In genomic region chr3:182410051-182410450, GRCh38 we compare ENCODE assay signal across 22 cellular contexts.
DNase-seq lines count a peak whose midpoint lies in the region; ATAC-seq, FAIRE-seq and TF ChIP-seq lines count a peak whose summit lies in the region.
"Had no signal": no experiment of that assay in that cellular context is flagged by ENCODE, and none has a peak within 500 bp of the region (broad histone marks: within the 10 kb centered on the region; RNA-seq: fewer than 3 reads in every experiment).

No MANE protein-coding gene starts in this region.

- H3K79me2 ChIP-seq in PC-3 (ENCODE audit: low read length), result no peaks in the 10 kb centered on the region

- no peak for TF ChIP-seq RAD21 in A549 (conservative IDR thresholded peaks at IDR 0.05 in 1 of 2, IDR thresholded peaks at IDR 0.05 in 1 of 2)

- intact Hi-C loops in PC-3 (cut with micrococcal nuclease), result no loop called here

- no peak overlapping the region for H3K27ac ChIP-seq in A549
- no peak overlapping the region for H3K27ac ChIP-seq in PC-3 (ENCODE audit: low read length)

- ATAC-seq in A549 (no peak), GM18868 (IDR thresholded peaks at IDR 0.05; ENCODE audit: unreplicated experiment) (peak; percentile 68), PC-3 (no peak), HG02610 (IDR thresholded peaks at IDR 0.05; ENCODE audit: unreplicated experiment) (no peak)
- ATAC-seq: GM23338 had no signal

- no peak for TF ChIP-seq POLR2A in A549 (IDR thresholded peaks at IDR 0.05; ENCODE audit: low read length)

- H3K4me3 Mint-ChIP-seq in type B pancreatic cell, result peak overlapping the region; percentile 83
- H3K4me3 Mint-ChIP-seq: CD4-positive, CD25-positive, alpha-beta regulatory T cell; CD8-positive, alpha-beta memory T cell; GM23338 had no signal

- no peaks in the 10 kb centered on the region for H3K9me2 ChIP-seq in PC-3 (replicated peaks; ENCODE audit: low read length)

- peaks cover 4% of the 10 kb centered on the region for H3K4me1 Mint-ChIP-seq in type B pancreatic cell (ENCODE audit: unreplicated experiment)
- H3K4me1 Mint-ChIP-seq: CD4-positive, CD25-positive, alpha-beta regulatory T cell; CD8-positive, alpha-beta memory T cell had no signal

- no peak for DNase-seq in A549 (ENCODE audit: low read depth in 1 of 2, low spot score in 1 of 2)
- DNase-seq in PC-3, result peak; percentile 25
- no peak for DNase-seq in type B pancreatic cell (ENCODE audit: extremely low spot score, unreplicated experiment)
- no peak for DNase-seq in NCI-H2171 treated with DMSO at 0.1 percent for 48 hours (lab: John Stamatoyannopoulos, UW)
- DNase-seq: ACHN; BE2C; C1 segment of cervical spinal cord; CD4-positive, CD25-positive, alpha-beta regulatory T cell; CD8-positive, alpha-beta memory T cell; COR-L47; DMS 273 treated with DMSO at 0.1 percent for 48 hours; DMS53; DND-41; HCEC 1CT; KBM-7 had no signal

- CTCF ChIA-PET in A549 (lab: Yijun Ruan, JAX), result interaction anchor here (0.7 kb wide), 1 partner anchor 156 kb away, joined by 3 read pairs; no protein-coding TSS in a partner anchor
- CTCF ChIA-PET in PC-3 (lab: Charles Lee), result no interaction called here

- H3K9me3 Mint-ChIP-seq in type B pancreatic cell, result peaks cover 6% of the 10 kb centered on the region
- H3K9me3 Mint-ChIP-seq: GM23338 had no signal

- no peaks in the 10 kb centered on the region for H3K36me3 ChIP-seq in PC-3 (ENCODE audit: low read depth, low read length)
- H3K36me3 ChIP-seq: BE2C had no signal

- WGBS in A549 (ENCODE audit: missing lambda C conversion rate), result 36% methylated on average over 5 of the region's 5 CpGs

- no peaks in the 10 kb centered on the region for H3K27me3 ChIP-seq in PC-3 (ENCODE audit: low read length)
- H3K27me3 ChIP-seq: BE2C had no signal

- H3K4me3 ChIP-seq in A549, result no peak overlapping the region
- no peak overlapping the region for H3K4me3 ChIP-seq in PC-3 (ENCODE audit: low read length)
- H3K4me3 ChIP-seq: GM23338 had no signal

- no peak overlapping the region for H2AFZ ChIP-seq in PC-3 (ENCODE audit: low read length)
- H2AFZ ChIP-seq: GM23338 had no signal

- no TSS peak for BruUV-seq in PC-3 (replicated peaks; lab: Mats Ljungman, UMichigan)

- H3K4me2 ChIP-seq in A549 (no peak overlapping the region), PC-3 (ENCODE audit: low read length) (no peak overlapping the region)
- H3K4me2 ChIP-seq: GM23338 had no signal

- H3K4me1 ChIP-seq in A549 (no peaks in the 10 kb centered on the region), PC-3 (ENCODE audit: insufficient read depth, low read length) (peaks cover 19% of the 10 kb centered on the region)
- H3K4me1 ChIP-seq: BE2C had no signal

- POLR2A ChIA-PET in A549 (lab: Yijun Ruan, JAX), result no interaction called here
- POLR2A ChIA-PET in PC-3 (lab: Charles Lee; ENCODE audit: unreplicated experiment), result no interaction called here

- no peak for TF ChIP-seq EP300 in A549 (IDR thresholded peaks at IDR 0.05)

- no peak overlapping the region for H3K9ac ChIP-seq in PC-3 (ENCODE audit: low read length)

- no peaks in the 10 kb centered on the region for H3K27me3 Mint-ChIP-seq in type B pancreatic cell
- H3K27me3 Mint-ChIP-seq: CD4-positive, CD25-positive, alpha-beta regulatory T cell; CD8-positive, alpha-beta memory T cell had no signal

- no peak for TF ChIP-seq CTCF in A549 (IDR thresholded peaks at IDR 0.05)
- no peak for TF ChIP-seq CTCF in PC-3 (conservative IDR thresholded peaks at IDR 0.05; ENCODE audit: low read depth, low read length)
- no peak for TF ChIP-seq CTCF in type B pancreatic cell (conservative IDR thresholded peaks at IDR 0.05)

- no peaks in the 10 kb centered on the region for H3F3A ChIP-seq in PC-3 (ENCODE audit: low read length, unreplicated experiment)

- H3K27ac Mint-ChIP-seq in type B pancreatic cell, result peak overlapping the region; percentile 86
- H3K27ac Mint-ChIP-seq: CD4-positive, CD25-positive, alpha-beta regulatory T cell; CD8-positive, alpha-beta memory T cell; GM23338 had no signal

- no peaks in the 10 kb centered on the region for H4K20me1 ChIP-seq in PC-3 (ENCODE audit: low read length)

- FAIRE-seq in A549 (lab: Jason Lieb, UNC), result no peak
- FAIRE-seq: G401.6, GM12892, GM18507, H54 had no signal

- H3K9me3 ChIP-seq in A549 (no peaks in the 10 kb centered on the region), PC-3 (ENCODE audit: low read length) (no peaks in the 10 kb centered on the region)
- H3K9me3 ChIP-seq: BE2C had no signal

- H3K36me3 Mint-ChIP-seq in type B pancreatic cell, result no peaks in the 10 kb centered on the region
- H3K36me3 Mint-ChIP-seq: CD4-positive, CD25-positive, alpha-beta regulatory T cell; CD8-positive, alpha-beta memory T cell had no signal

TF ChIP-seq in A549, 52 proteins besides CTCF, POLR2A, EP300 and RAD21:
- TF ChIP-seq HOXB5 (CRISPR knock-in tag; IDR thresholded peaks at IDR 0.05), result no peak
- TF ChIP-seq MAFK (IDR thresholded peaks at IDR 0.05; ENCODE audit: partially characterized antibody), result peak; percentile 57
